Comparison of ENCODE assay signal across 7 cellular contexts in the genomic region with DNA sequence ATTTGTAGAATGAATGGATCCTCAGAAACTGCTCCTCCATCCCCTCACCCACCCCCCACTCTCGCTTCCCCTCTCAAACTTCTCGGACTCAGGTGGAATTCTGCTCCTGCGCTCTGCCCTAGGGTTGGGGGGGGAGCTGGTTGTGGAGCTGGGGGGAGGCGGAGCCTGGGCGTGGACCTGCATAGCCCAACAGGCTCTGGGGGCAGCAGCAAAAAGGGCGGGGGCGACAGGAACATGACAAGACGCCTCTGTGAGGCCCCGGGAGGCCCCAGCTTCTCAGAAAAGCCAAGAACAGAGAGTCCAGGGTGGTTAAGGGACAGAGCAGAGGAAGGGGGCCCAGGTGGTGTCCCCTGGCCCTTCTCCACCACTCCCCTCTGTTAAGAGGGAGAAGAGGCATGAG. TPM values are rescaled to one million over a fixed set of nuclear protein-coding genes. Genes with fewer than 3 reads are reported as not detected.
DNase-seq lines count a peak whose midpoint lies in the region; ATAC-seq and TF ChIP-seq lines count a peak whose summit lies in the region.
"Had no signal": no experiment of that assay in that cellular context is flagged by ENCODE, and none has a peak within 500 bp of the region (broad histone marks: within the 10 kb centered on the region; RNA-seq: fewer than 3 reads in every experiment).

No MANE protein-coding gene starts in this region.

- no peak overlapping the region for H2AFZ ChIP-seq in fibroblast of lung (ENCODE audit: low read length)

- peak overlapping the region; percentile 90 for H3K4me2 ChIP-seq in fibroblast of lung (ENCODE audit: extremely low read depth, insufficient read depth, low read length)

- H3K4me3 ChIP-seq in SK-N-MC (no peak overlapping the region; the same call in 1 of the 2 replicates), fibroblast of lung (replicated peaks in 1 of 4; ENCODE audit: control extremely low read depth in 1 of 4, insufficient read depth in 1 of 4, low read depth in 3 of 4, low read length in 4 of 4) (peak overlapping the region; percentile 13 to 95 (median 59))

- DNase-seq in SK-N-MC (ENCODE audit: low read depth, low spot score) (no peak), fibroblast of lung (ENCODE audit: low read depth in 2 of 2) (no peak), medulla oblongata (ENCODE audit: extremely low spot score) (no peak), DMS53 (lab: John Stamatoyannopoulos, UW) (no peak)
- DNase-seq in stimulated activated naive CD8-positive, alpha-beta T cell treated with anti-CD3 and anti-CD28 coated beads, Interleukin-15, Interleukin-2, amounts not matched to agents 100 U/mL and 50 U/mL, for 24 hours: peak; percentile 57
- no peak for DNase-seq in activated effector memory CD4-positive, alpha-beta T cell treated with Interleukin-2 at 50 U/mL for 16 hours

- no peak for TF ChIP-seq CTCF in fibroblast of lung (conservative IDR thresholded peaks at IDR 0.05 in 1 of 2, IDR thresholded peaks at IDR 0.05 in 1 of 2; ENCODE audit: low read depth in 1 of 2, low read length in 2 of 2)

- peak overlapping the region; percentile 28 for H3K9ac ChIP-seq in SK-N-MC (ENCODE audit: insufficient read length)
- H3K9ac ChIP-seq in fibroblast of lung (ENCODE audit: insufficient read depth, low read length): no peak overlapping the region

- H3K27ac ChIP-seq in SK-N-MC (peak overlapping the region; percentile 44), fibroblast of lung (ENCODE audit: insufficient read depth, low read length) (peak overlapping the region; percentile 4)

- H4K20me1 ChIP-seq in fibroblast of lung (ENCODE audit: control insufficient read depth, extremely low read depth, insufficient read depth, low read length): no peaks in the 10 kb centered on the region

- H3K79me2 ChIP-seq in fibroblast of lung (ENCODE audit: control insufficient read depth, insufficient read depth, low read length): peaks cover 42% of the 10 kb centered on the region

- H3K4me1 ChIP-seq in fibroblast of lung (ENCODE audit: control insufficient read depth, extremely low read depth, insufficient read depth, low read length): peaks cover 10% of the 10 kb centered on the region

- no peaks in the 10 kb centered on the region for H3K27me3 ChIP-seq in fibroblast of lung (ENCODE audit: control insufficient read depth, insufficient read depth, low read length)

- H3K9me3 ChIP-seq in SK-N-MC (ENCODE audit: low read depth, low read length) (no peaks in the 10 kb centered on the region), fibroblast of lung (ENCODE audit: control insufficient read depth, insufficient read depth, low read depth, low read length) (no peaks in the 10 kb centered on the region)

- ATAC-seq in stimulated activated naive CD8-positive, alpha-beta T cell treated with anti-CD3 and anti-CD28 coated beads, Interleukin-15, Interleukin-2, amounts not matched to agents 100 U/mL and 50 U/mL, for 24 hours: no peak
- ATAC-seq: HCT116 had no signal

- H3K36me3 ChIP-seq in SK-N-MC (ENCODE audit: insufficient read depth, low read length): peaks cover 7% of the 10 kb centered on the region; the same call in 1 of the 2 replicates
- H3K36me3 ChIP-seq in fibroblast of lung (ENCODE audit: control insufficient read depth, insufficient read depth, low read length): peaks cover 5% of the 10 kb centered on the region

RNA-seq across cellular contexts. Expression of a gene that starts 3.5 kb away (rescaled TPM):
- 15.2 and 21.1 TPM in 2 replicates for total RNA-seq in fibroblast of lung
- polyA plus RNA-seq in fibroblast of lung: 13.2 and 15.3 TPM in 2 replicates
- polyA plus RNA-seq in fibroblast of lung (2012): 25.5 and 29.3 TPM in 2 replicates
- polyA minus RNA-seq in fibroblast of lung (ENCODE audit: low replicate concordance): 24.8 and 29.4 TPM in 2 replicates

RNA-seq across cellular contexts. Expression of a gene that starts 8.2 kb away (rescaled TPM):
- 0.26 and 0.33 TPM in 2 replicates for total RNA-seq in fibroblast of lung
- polyA plus RNA-seq in fibroblast of lung: 0.09 and 0.18 TPM in 2 replicates
- 0.21 and 0.37 TPM in 2 replicates for polyA plus RNA-seq in fibroblast of lung (2012)
- polyA minus RNA-seq in fibroblast of lung (ENCODE audit: low replicate concordance): 0.11 TPM in 1 of 2 replicates, not detected in the other

RNA-seq across cellular contexts. Expression of a gene that starts 11.5 kb away (rescaled TPM):
- under 0.01 and 0.50 TPM in 2 replicates for total RNA-seq in fibroblast of lung
- 0.25 and 0.60 TPM in 2 replicates for polyA plus RNA-seq in fibroblast of lung
- 0.79 and 0.85 TPM in 2 replicates for polyA plus RNA-seq in fibroblast of lung (2012)
- not detected in 2 replicates for polyA minus RNA-seq in fibroblast of lung (ENCODE audit: low replicate concordance)

RNA-seq across cellular contexts. Expression of a gene that starts 39.3 kb away (rescaled TPM):
- 18.2 and 18.3 TPM in 2 replicates for total RNA-seq in fibroblast of lung
- 7.0 and 9.8 TPM in 2 replicates for polyA plus RNA-seq in fibroblast of lung
- polyA plus RNA-seq in fibroblast of lung (2012): 14.1 and 25.5 TPM in 2 replicates
- 1.8 and 6.2 TPM in 2 replicates for polyA minus RNA-seq in fibroblast of lung (ENCODE audit: low replicate concordance)

RNA-seq across cellular contexts. Expression of a gene that starts 45.9 kb away (rescaled TPM):
- 24.4 and 26.6 TPM in 2 replicates for total RNA-seq in fibroblast of lung
- polyA plus RNA-seq in fibroblast of lung: 11.4 and 17.6 TPM in 2 replicates
- 22.1 and 32.1 TPM in 2 replicates for polyA plus RNA-seq in fibroblast of lung (2012)
- 36.7 and 53.3 TPM in 2 replicates for polyA minus RNA-seq in fibroblast of lung (ENCODE audit: low replicate concordance)
